Comparison of ENCODE assay signal across 1 cellular context in genomic region chr4:42578187-42578586, GRCh38.
TF ChIP-seq lines count a peak whose summit lies in the region.

No MANE protein-coding gene starts in this region.

TF ChIP-seq in HCT116, 20 proteins besides CTCF, POLR2A, EP300 and RAD21 (continued from another document):
- TF ChIP-seq YY1 (IDR thresholded peaks at IDR 0.05; ENCODE audit: extremely low read depth, insufficient replicate concordance, low read depth, low read length) (no peak), SRF (IDR thresholded peaks at IDR 0.05; ENCODE audit: low read depth) (no peak), ATF3 (IDR thresholded peaks at IDR 0.05) (no peak), SP1 (IDR thresholded peaks at IDR 0.05; ENCODE audit: low read depth) (no peak)
